22 cellular contexts compared by ENCODE assay signal in genomic region chr5:150176745-150177485, GRCh38. TPM values are rescaled to one million over a fixed set of nuclear protein-coding genes. Genes with fewer than 3 reads are reported as not detected.
"Had no signal": no experiment of that assay in that cellular context is flagged by ENCODE, and none has a peak within 500 bp of the region (broad histone marks: within the 10 kb centered on the region; RNA-seq: fewer than 3 reads in every experiment).

No MANE protein-coding gene starts in this region.

- H3K9me3 ChIP-seq: left ventricle myocardium inferior, prostate gland, testis had no signal

- H3K4me1 ChIP-seq: prostate gland had no signal

- H3K4me3 Mint-ChIP-seq: activated naive CD4-positive, alpha-beta T cell treated with anti-CD3 and anti-CD28 coated beads for 36 hours; activated naive CD8-positive, alpha-beta T cell treated with anti-CD3 and anti-CD28 coated beads, Interleukin-2, amount 50 U/mL, for 24 hours; natural killer cell treated with Interleukin-12 subunit alpha and Interleukin-12 subunit beta and Interleukin-15 and Interleukin-18, amount 100 ng/mL, for 72 hours; stimulated activated naive CD8-positive, alpha-beta T cell treated with anti-CD3 and anti-CD28 coated beads, Interleukin-15, amount 100 ng/mL, for 72 hours; T-helper 2 cell treated with Interferon-gamma antibody and Interleukin-4, amounts not matched to agents 5 μg/mL and 100 μg/mL, for 36 hours had no signal

- H3K27ac ChIP-seq: cardiac muscle cell, left ventricle myocardium inferior had no signal

- H3K4me1 Mint-ChIP-seq: activated naive CD8-positive, alpha-beta T cell treated with anti-CD3 and anti-CD28 coated beads, Interleukin-2, amount 50 U/mL, for 24 hours; stimulated activated naive CD8-positive, alpha-beta T cell treated with anti-CD3 and anti-CD28 coated beads, Interleukin-15, amount 100 ng/mL, for 72 hours had no signal

- H3K9me3 Mint-ChIP-seq: activated naive CD4-positive, alpha-beta T cell treated with anti-CD3 and anti-CD28 coated beads for 36 hours; activated naive CD8-positive, alpha-beta T cell treated with anti-CD3 and anti-CD28 coated beads, Interleukin-2, amount 50 U/mL, for 24 hours; activated T-helper 2 cell treated with anti-CD3 and anti-CD28 coated beads, Interferon-gamma antibody, Interleukin-2, Interleukin-4, amounts not matched to agents 10 μg/mL and 5 μg/mL and 100 μg/mL, durations not matched to agents 14 hours and 24 hours and 36 hours; natural killer cell treated with Interleukin-12 subunit alpha and Interleukin-12 subunit beta and Interleukin-15 and Interleukin-18, amount 100 ng/mL, for 72 hours; stimulated activated naive CD8-positive, alpha-beta T cell treated with anti-CD3 and anti-CD28 coated beads, Interleukin-15, amount 100 ng/mL, for 72 hours; T-helper 2 cell treated with Interferon-gamma antibody and Interleukin-4, amounts not matched to agents 5 μg/mL and 100 μg/mL, for 36 hours had no signal

- DNase-seq: activated CD4-positive, alpha-beta T cell treated with anti-CD3 and anti-CD28 coated beads for 1 hour; activated CD4-positive, alpha-beta T cell treated with anti-CD3 and anti-CD28 coated beads, Interleukin-2, amount 50 U/mL, for 4 hours; activated naive CD4-positive, alpha-beta T cell treated with anti-CD3 and anti-CD28 coated beads for 36 hours; activated naive CD8-positive, alpha-beta T cell treated with anti-CD3 and anti-CD28 coated beads, Interleukin-2, amount 50 U/mL, for 24 hours; erythroblast; hypothalamus; left ventricle myocardium inferior; mesendoderm; occipital lobe; right cardiac atrium; stimulated activated naive CD8-positive, alpha-beta T cell treated with anti-CD3 and anti-CD28 coated beads, Interleukin-15, amount 100 ng/mL, for 72 hours; SW 1271; testis had no signal

- H3K4me3 ChIP-seq: cardiac muscle cell, left ventricle myocardium inferior, prostate gland, smooth muscle cell, testis had no signal

- H3K36me3 Mint-ChIP-seq: natural killer cell treated with Interleukin-12 subunit alpha and Interleukin-12 subunit beta and Interleukin-15 and Interleukin-18, amount 100 ng/mL, for 72 hours had no signal

- H3K36me3 ChIP-seq: cardiac muscle cell, left ventricle myocardium inferior, prostate gland had no signal

- H3K27me3 ChIP-seq: cardiac muscle cell, testis had no signal

- ATAC-seq: activated naive CD8-positive, alpha-beta T cell treated with anti-CD3 and anti-CD28 coated beads, Interleukin-2, amount 50 U/mL, for 24 hours; right cardiac atrium; stimulated activated naive CD8-positive, alpha-beta T cell treated with anti-CD3 and anti-CD28 coated beads, Interleukin-15, amount 100 ng/mL, for 72 hours had no signal

- H3K4me2 ChIP-seq: smooth muscle cell had no signal

- H3K27ac Mint-ChIP-seq: activated naive CD4-positive, alpha-beta T cell treated with anti-CD3 and anti-CD28 coated beads for 36 hours; activated naive CD8-positive, alpha-beta T cell treated with anti-CD3 and anti-CD28 coated beads, Interleukin-2, amount 50 U/mL, for 24 hours; activated T-helper 2 cell treated with anti-CD3 and anti-CD28 coated beads, Interferon-gamma antibody, Interleukin-2, Interleukin-4, amounts not matched to agents 10 μg/mL and 5 μg/mL and 100 μg/mL, durations not matched to agents 14 hours and 24 hours and 36 hours; natural killer cell treated with Interleukin-12 subunit alpha and Interleukin-12 subunit beta and Interleukin-15 and Interleukin-18, amount 100 ng/mL, for 72 hours; stimulated activated naive CD8-positive, alpha-beta T cell treated with anti-CD3 and anti-CD28 coated beads, Interleukin-15, amount 100 ng/mL, for 72 hours; T-helper 2 cell treated with Interferon-gamma antibody and Interleukin-4, amounts not matched to agents 5 μg/mL and 100 μg/mL, for 36 hours had no signal

RNA-seq across cellular contexts. Expression of gene CDX1, which starts 10.3 kb away (rescaled TPM):
- total RNA-seq: activated naive CD4-positive, alpha-beta T cell treated with anti-CD3 and anti-CD28 coated beads for 36 hours; activated T-helper 2 cell treated with anti-CD3 and anti-CD28 coated beads, Interferon-gamma antibody, Interleukin-2, Interleukin-4, amounts not matched to agents 10 μg/mL and 5 μg/mL and 100 μg/mL, durations not matched to agents 14 hours and 24 hours and 36 hours; cardiac muscle cell; glomerular endothelial cell; left ventricle myocardium inferior; natural killer cell treated with Interleukin-12 subunit alpha and Interleukin-12 subunit beta and Interleukin-15 and Interleukin-18, amount 100 ng/mL, for 72 hours; occipital lobe had no signal

RNA-seq across cellular contexts. Expression of gene SLC6A7, which starts 12.9 kb away (rescaled TPM):
- total RNA-seq: activated naive CD4-positive, alpha-beta T cell treated with anti-CD3 and anti-CD28 coated beads for 36 hours; activated T-helper 2 cell treated with anti-CD3 and anti-CD28 coated beads, Interferon-gamma antibody, Interleukin-2, Interleukin-4, amounts not matched to agents 10 μg/mL and 5 μg/mL and 100 μg/mL, durations not matched to agents 14 hours and 24 hours and 36 hours; cardiac muscle cell; glomerular endothelial cell; kidney epithelial cell; left ventricle myocardium inferior; natural killer cell treated with Interleukin-12 subunit alpha and Interleukin-12 subunit beta and Interleukin-15 and Interleukin-18, amount 100 ng/mL, for 72 hours; prostate gland; right cardiac atrium; smooth muscle cell; urinary bladder had no signal
